In the genomic region with DNA sequence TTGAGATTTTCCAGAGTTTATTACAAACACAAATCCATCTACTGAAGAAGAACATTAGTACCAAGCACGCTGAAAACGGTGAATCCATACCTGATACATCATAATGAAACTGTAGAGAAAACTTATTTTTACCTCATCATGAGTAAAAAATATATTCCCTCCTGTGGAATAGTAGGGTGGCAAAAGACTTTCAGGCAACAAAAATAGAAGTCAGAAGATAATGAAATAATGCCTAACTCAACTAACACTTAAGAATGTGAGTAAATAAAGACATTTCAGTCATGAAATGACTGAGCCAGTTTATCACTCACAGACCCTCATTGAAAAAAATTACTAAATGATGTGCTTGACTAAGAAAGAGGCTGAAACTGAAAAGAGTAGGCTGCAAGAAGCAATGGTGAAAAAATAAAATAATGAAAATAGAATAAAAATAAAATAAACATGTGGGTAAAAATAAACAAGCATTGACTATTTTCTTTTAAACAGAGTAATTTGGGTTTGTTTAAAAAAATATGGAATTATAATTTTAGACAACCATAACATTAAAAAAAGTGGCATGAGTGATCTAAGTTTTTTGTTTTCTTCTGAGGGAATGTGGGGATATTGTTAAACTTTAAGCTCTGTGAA, we compare ENCODE assay signal across 1 cellular context.
TF ChIP-seq lines count a peak whose summit lies in the region.

No MANE protein-coding gene starts in this region.

TF ChIP-seq in GM23338, 12 proteins besides CTCF, POLR2A, EP300 and RAD21 (continued from another document):
- TF ChIP-seq, protein P1, sequence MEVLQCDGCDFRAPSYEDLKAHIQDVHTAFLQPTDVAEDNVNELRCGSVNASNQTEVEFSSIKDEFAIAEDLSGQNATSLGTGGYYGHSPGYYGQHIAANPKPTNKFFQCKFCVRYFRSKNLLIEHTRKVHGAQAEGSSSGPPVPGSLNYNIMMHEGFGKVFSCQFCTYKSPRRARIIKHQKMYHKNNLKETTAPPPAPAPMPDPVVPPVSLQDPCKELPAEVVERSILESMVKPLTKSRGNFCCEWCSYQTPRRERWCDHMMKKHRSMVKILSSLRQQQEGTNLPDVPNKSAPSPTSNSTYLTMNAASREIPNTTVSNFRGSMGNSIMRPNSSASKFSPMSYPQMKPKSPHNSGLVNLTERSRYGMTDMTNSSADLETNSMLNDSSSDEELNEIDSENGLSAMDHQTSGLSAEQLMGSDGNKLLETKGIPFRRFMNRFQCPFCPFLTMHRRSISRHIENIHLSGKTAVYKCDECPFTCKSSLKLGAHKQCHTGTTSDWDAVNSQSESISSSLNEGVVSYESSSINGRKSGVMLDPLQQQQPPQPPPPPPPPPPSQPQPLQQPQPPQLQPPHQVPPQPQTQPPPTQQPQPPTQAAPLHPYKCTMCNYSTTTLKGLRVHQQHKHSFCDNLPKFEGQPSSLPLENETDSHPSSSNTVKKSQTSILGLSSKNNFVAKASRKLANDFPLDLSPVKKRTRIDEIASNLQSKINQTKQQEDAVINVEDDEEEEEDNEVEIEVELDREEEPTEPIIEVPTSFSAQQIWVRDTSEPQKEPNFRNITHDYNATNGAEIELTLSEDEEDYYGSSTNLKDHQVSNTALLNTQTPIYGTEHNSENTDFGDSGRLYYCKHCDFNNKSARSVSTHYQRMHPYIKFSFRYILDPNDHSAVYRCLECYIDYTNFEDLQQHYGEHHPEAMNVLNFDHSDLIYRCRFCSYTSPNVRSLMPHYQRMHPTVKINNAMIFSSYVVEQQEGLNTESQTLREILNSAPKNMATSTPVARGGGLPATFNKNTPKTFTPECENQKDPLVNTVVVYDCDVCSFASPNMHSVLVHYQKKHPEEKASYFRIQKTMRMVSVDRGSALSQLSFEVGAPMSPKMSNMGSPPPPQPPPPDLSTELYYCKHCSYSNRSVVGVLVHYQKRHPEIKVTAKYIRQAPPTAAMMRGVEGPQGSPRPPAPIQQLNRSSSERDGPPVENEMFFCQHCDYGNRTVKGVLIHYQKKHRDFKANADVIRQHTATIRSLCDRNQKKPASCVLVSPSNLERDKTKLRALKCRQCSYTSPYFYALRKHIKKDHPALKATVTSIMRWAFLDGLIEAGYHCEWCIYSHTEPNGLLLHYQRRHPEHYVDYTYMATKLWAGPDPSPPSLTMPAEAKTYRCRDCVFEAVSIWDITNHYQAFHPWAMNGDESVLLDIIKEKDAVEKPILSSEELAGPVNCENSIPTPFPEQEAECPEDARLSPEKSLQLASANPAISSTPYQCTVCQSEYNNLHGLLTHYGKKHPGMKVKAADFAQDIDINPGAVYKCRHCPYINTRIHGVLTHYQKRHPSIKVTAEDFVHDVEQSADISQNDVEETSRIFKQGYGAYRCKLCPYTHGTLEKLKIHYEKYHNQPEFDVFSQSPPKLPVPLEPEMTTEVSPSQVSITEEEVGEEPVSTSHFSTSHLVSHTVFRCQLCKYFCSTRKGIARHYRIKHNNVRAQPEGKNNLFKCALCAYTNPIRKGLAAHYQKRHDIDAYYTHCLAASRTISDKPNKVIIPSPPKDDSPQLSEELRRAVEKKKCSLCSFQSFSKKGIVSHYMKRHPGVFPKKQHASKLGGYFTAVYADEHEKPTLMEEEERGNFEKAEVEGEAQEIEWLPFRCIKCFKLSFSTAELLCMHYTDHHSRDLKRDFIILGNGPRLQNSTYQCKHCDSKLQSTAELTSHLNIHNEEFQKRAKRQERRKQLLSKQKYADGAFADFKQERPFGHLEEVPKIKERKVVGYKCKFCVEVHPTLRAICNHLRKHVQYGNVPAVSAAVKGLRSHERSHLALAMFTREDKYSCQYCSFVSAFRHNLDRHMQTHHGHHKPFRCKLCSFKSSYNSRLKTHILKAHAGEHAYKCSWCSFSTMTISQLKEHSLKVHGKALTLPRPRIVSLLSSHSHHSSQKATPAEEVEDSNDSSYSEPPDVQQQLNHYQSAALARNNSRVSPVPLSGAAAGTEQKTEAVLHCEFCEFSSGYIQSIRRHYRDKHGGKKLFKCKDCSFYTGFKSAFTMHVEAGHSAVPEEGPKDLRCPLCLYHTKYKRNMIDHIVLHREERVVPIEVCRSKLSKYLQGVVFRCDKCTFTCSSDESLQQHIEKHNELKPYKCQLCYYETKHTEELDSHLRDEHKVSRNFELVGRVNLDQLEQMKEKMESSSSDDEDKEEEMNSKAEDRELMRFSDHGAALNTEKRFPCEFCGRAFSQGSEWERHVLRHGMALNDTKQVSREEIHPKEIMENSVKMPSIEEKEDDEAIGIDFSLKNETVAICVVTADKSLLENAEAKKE (CRISPR knock-in tag; IDR thresholded peaks at IDR 0.05), result no peak
- TF ChIP-seq, protein P2, sequence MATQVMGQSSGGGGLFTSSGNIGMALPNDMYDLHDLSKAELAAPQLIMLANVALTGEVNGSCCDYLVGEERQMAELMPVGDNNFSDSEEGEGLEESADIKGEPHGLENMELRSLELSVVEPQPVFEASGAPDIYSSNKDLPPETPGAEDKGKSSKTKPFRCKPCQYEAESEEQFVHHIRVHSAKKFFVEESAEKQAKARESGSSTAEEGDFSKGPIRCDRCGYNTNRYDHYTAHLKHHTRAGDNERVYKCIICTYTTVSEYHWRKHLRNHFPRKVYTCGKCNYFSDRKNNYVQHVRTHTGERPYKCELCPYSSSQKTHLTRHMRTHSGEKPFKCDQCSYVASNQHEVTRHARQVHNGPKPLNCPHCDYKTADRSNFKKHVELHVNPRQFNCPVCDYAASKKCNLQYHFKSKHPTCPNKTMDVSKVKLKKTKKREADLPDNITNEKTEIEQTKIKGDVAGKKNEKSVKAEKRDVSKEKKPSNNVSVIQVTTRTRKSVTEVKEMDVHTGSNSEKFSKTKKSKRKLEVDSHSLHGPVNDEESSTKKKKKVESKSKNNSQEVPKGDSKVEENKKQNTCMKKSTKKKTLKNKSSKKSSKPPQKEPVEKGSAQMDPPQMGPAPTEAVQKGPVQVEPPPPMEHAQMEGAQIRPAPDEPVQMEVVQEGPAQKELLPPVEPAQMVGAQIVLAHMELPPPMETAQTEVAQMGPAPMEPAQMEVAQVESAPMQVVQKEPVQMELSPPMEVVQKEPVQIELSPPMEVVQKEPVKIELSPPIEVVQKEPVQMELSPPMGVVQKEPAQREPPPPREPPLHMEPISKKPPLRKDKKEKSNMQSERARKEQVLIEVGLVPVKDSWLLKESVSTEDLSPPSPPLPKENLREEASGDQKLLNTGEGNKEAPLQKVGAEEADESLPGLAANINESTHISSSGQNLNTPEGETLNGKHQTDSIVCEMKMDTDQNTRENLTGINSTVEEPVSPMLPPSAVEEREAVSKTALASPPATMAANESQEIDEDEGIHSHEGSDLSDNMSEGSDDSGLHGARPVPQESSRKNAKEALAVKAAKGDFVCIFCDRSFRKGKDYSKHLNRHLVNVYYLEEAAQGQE (IDR thresholded peaks at IDR 0.05; ENCODE audit: unreplicated experiment), result no peak
- TF ChIP-seq EZH2 (IDR thresholded peaks at IDR 0.05; ENCODE audit: low read depth, unreplicated experiment) (no peak), NANOG (IDR thresholded peaks at IDR 0.05; ENCODE audit: borderline replicate concordance) (no peak), JUNB (IDR thresholded peaks at IDR 0.05; ENCODE audit: unreplicated experiment) (no peak), ZNF331 (CRISPR knock-in tag; IDR thresholded peaks at IDR 0.05; ENCODE audit: low read depth) (no peak), ZNF114 (CRISPR knock-in tag; IDR thresholded peaks at IDR 0.05) (no peak), STAT1 (IDR thresholded peaks at IDR 0.05; ENCODE audit: unreplicated experiment) (no peak)
